10 cellular contexts compared by ENCODE assay signal in genomic region chr14:73695997-73696396, GRCh38. TPM values are rescaled to one million over a fixed set of nuclear protein-coding genes. Genes with fewer than 3 reads are reported as not detected.
DNase-seq lines count a peak whose midpoint lies in the region; ATAC-seq and TF ChIP-seq lines count a peak whose summit lies in the region.
"Had no signal": no experiment of that assay in that cellular context is flagged by ENCODE, and none has a peak within 500 bp of the region (broad histone marks: within the 10 kb centered on the region; RNA-seq: fewer than 3 reads in every experiment).

No MANE protein-coding gene starts in this region.

- H3K4me1 Mint-ChIP-seq in activated T-helper 2 cell treated with anti-CD3 and anti-CD28 coated beads, Interferon-gamma antibody, Interleukin-2, Interleukin-4, amounts not matched to agents 10 μg/mL and 5 μg/mL and 100 μg/mL, durations not matched to agents 14 hours and 24 hours and 36 hours (ENCODE audit: low read depth), result peaks cover 31% of the 10 kb centered on the region

- H3K9me3 ChIP-seq in right lobe of liver, result no peaks in the 10 kb centered on the region
- H3K9me3 ChIP-seq: heart left ventricle had no signal

- H3K36me3 Mint-ChIP-seq in activated T-helper 2 cell treated with anti-CD3 and anti-CD28 coated beads, Interferon-gamma antibody, Interleukin-2, Interleukin-4, amounts not matched to agents 10 μg/mL and 5 μg/mL and 100 μg/mL, durations not matched to agents 14 hours and 24 hours and 36 hours (ENCODE audit: low read depth), result no peaks in the 10 kb centered on the region

- in situ Hi-C loops in GM13977 (cut with MboI; ENCODE audit: low pct_unique_long_range_greater_than_20kb, low sequenced_read_pairs, unreplicated experiment), result no loop called here

- DNase-seq in GM13977 (ENCODE audit: low spot score), result peak; percentile 45
- DNase-seq in activated T-helper 2 cell treated with anti-CD3 and anti-CD28 coated beads, Interferon-gamma antibody, Interleukin-2, Interleukin-4, amounts not matched to agents 10 μg/mL and 5 μg/mL and 100 μg/mL, durations not matched to agents 14 hours and 24 hours and 36 hours (ENCODE audit: low spot score), result no peak
- DNase-seq in NCI-H524 treated with DMSO at 0.1 percent for 48 hours (lab: John Stamatoyannopoulos, UW), result no peak
- no peak for DNase-seq in SHP77 treated with DMSO at 0.1 percent for 48 hours (lab: John Stamatoyannopoulos, UW)
- DNase-seq in right lobe of liver, result no peak
- no peak for DNase-seq in ecto neural progenitor cell (ENCODE audit: low spot score)
- DNase-seq: heart left ventricle; NK-92 treated with Interleukin-12 subunit alpha and Interleukin-12 subunit beta, amount 100 ng/mL, for 24 hours had no signal

- H3K27ac Mint-ChIP-seq in activated T-helper 2 cell treated with anti-CD3 and anti-CD28 coated beads, Interferon-gamma antibody, Interleukin-2, Interleukin-4, amounts not matched to agents 10 μg/mL and 5 μg/mL and 100 μg/mL, durations not matched to agents 14 hours and 24 hours and 36 hours, result peak overlapping the region; percentile 83

- TF ChIP-seq CTCF in GM13977 (IDR thresholded peaks at IDR 0.05; ENCODE audit: extremely low read depth, insufficient read depth, missing control alignments), result no peak
- no peak for TF ChIP-seq CTCF in right lobe of liver (IDR thresholded peaks at IDR 0.05)

- no peaks in the 10 kb centered on the region for H3K27me3 Mint-ChIP-seq in activated T-helper 2 cell treated with anti-CD3 and anti-CD28 coated beads, Interferon-gamma antibody, Interleukin-2, Interleukin-4, amounts not matched to agents 10 μg/mL and 5 μg/mL and 100 μg/mL, durations not matched to agents 14 hours and 24 hours and 36 hours (ENCODE audit: low read depth)

- H3K9me3 Mint-ChIP-seq in activated T-helper 2 cell treated with anti-CD3 and anti-CD28 coated beads, Interferon-gamma antibody, Interleukin-2, Interleukin-4, amounts not matched to agents 10 μg/mL and 5 μg/mL and 100 μg/mL, durations not matched to agents 14 hours and 24 hours and 36 hours, result no peaks in the 10 kb centered on the region

- no peaks in the 10 kb centered on the region for H3K27me3 ChIP-seq in right lobe of liver
- H3K27me3 ChIP-seq: heart left ventricle had no signal

- TF ChIP-seq POLR2A in right lobe of liver (IDR thresholded peaks at IDR 0.05), result no peak

- no peak overlapping the region for H3K4me3 ChIP-seq in right lobe of liver
- H3K4me3 ChIP-seq: heart left ventricle had no signal

- ATAC-seq in GM19452 (IDR thresholded peaks at IDR 0.05; ENCODE audit: unreplicated experiment) (peak; percentile 48), HG03064 (IDR thresholded peaks at IDR 0.05; ENCODE audit: low read depth, unreplicated experiment) (peak; percentile 52), right lobe of liver (no peak)
- ATAC-seq: heart left ventricle had no signal

- 83% methylated on average over 2 of the region's 2 CpGs for whole genome bisulfite sequencing in right lobe of liver (ENCODE audit: insufficient coverage, low coverage, low lambda C conversion rate, missing lambda C conversion rate)

- no peaks in the 10 kb centered on the region for H3K4me1 ChIP-seq in right lobe of liver
- H3K4me1 ChIP-seq: heart left ventricle had no signal

- peak overlapping the region; percentile 42 for H3K4me3 Mint-ChIP-seq in activated T-helper 2 cell treated with anti-CD3 and anti-CD28 coated beads, Interferon-gamma antibody, Interleukin-2, Interleukin-4, amounts not matched to agents 10 μg/mL and 5 μg/mL and 100 μg/mL, durations not matched to agents 14 hours and 24 hours and 36 hours (ENCODE audit: low read depth)

- no peaks in the 10 kb centered on the region for H3K36me3 ChIP-seq in right lobe of liver

- H3K27ac ChIP-seq in right lobe of liver, result no peak overlapping the region
- H3K27ac ChIP-seq: heart left ventricle had no signal

- intact Hi-C loops in activated T-helper 2 cell treated with anti-CD3 and anti-CD28 coated beads, Interferon-gamma antibody, Interleukin-2, Interleukin-4, amounts not matched to agents 10 μg/mL and 5 μg/mL and 100 μg/mL, durations not matched to agents 14 hours and 24 hours and 36 hours (cut with micrococcal nuclease), result loop anchor here (2.0 kb wide), 1 partner anchor 17 kb away; no protein-coding TSS in a partner anchor
- intact Hi-C loops in right lobe of liver (cut with DNase I), result no loop called here

RNA-seq across cellular contexts. Expression of gene PNMA1, which starts 18.2 kb away (rescaled TPM):
- 30.1 and 32.1 TPM in 2 replicates for total RNA-seq in activated T-helper 2 cell treated with anti-CD3 and anti-CD28 coated beads, Interferon-gamma antibody, Interleukin-2, Interleukin-4, amounts not matched to agents 10 μg/mL and 5 μg/mL and 100 μg/mL, durations not matched to agents 14 hours and 24 hours and 36 hours
- total RNA-seq in right lobe of liver, result 1 to 10 TPM; 1.7 to 7.6 (median 3.7) TPM

RNA-seq across cellular contexts. Expression of gene DNAL1, which starts 51.2 kb away (rescaled TPM):
- total RNA-seq in activated T-helper 2 cell treated with anti-CD3 and anti-CD28 coated beads, Interferon-gamma antibody, Interleukin-2, Interleukin-4, amounts not matched to agents 10 μg/mL and 5 μg/mL and 100 μg/mL, durations not matched to agents 14 hours and 24 hours and 36 hours, result 6.0 and 6.2 TPM in 2 replicates
- total RNA-seq in right lobe of liver, result 1 to 10 TPM; 2.7 to 5.7 (median 3.2) TPM

Comparison
In these comparisons a context has a peak if more than half of its experiments do, and no peak if none do; other contexts are left out.
1. ATAC-seq: peak in GM19452 (single experiment) and HG03064 (single experiment); none in right lobe of liver (0 of 4).